ENCODE assay signal across 8 cellular contexts in genomic region chr20:50190251-50191064, GRCh38. TPM values are rescaled to one million over a fixed set of nuclear protein-coding genes. Genes with fewer than 3 reads are reported as not detected.
DNase-seq lines count a peak whose midpoint lies in the region; ATAC-seq and TF ChIP-seq lines count a peak whose summit lies in the region.

TSS of gene CEBPB (plus strand) at chr20:50190830. CDS start at chr20:50191034, 204 bp downstream.

- DNase-seq in NCI-H187 (lab: John Stamatoyannopoulos, UW) (peak; percentile 39 to 66), NCI-H187 treated with DMSO at 0.1 percent for 48 hours (lab: John Stamatoyannopoulos, UW) (no peak), NCI-H526 treated with DMSO at 0.1 percent for 48 hours (lab: John Stamatoyannopoulos, UW) (peak; percentile 61)
- peak; percentile 64 to 71 for DNase-seq in activated CD4-positive, alpha-beta T cell treated with anti-CD3 and anti-CD28 coated beads, Interleukin-2, amount 50 U/mL, for 24 hours (ENCODE audit: low read depth in 1 of 2, low spot score in 1 of 2)
- DNase-seq in stimulated activated CD4-positive, alpha-beta T cell treated with anti-CD3 and anti-CD28 coated beads, Interleukin-4, amount 100 ng/mL, for 4 hours, result peak; percentile 78 to 80

- H3K27me3 ChIP-seq in liver (ENCODE audit: control insufficient read depth in 4 of 4, insufficient read depth in 4 of 4, low read length in 3 of 4), result no peaks in the 10 kb centered on the region

- H3K36me3 ChIP-seq in liver (ENCODE audit: control insufficient read depth in 4 of 4, insufficient read depth in 3 of 4, low read depth in 1 of 4, low read length in 3 of 4), result peaks cover 0 to 9% (median 0%) of the 10 kb centered on the region in 4 donors

- ATAC-seq in HG03108 (IDR thresholded peaks at IDR 0.05; ENCODE audit: unreplicated experiment), result peak; percentile 34

- peak within 1 kb of the TSS; percentile 78 to 99 (median 85) for H3K4me3 ChIP-seq in liver (ENCODE audit: low read depth in 1 of 3, low read length in 3 of 3)

- peak; percentile 78 to 81 for TF ChIP-seq RAD21 in liver (IDR thresholded peaks at IDR 0.05)

- no peaks in the 10 kb centered on the region for H3K9me3 ChIP-seq in liver (ENCODE audit: control insufficient read depth in 4 of 4, low read length in 3 of 4)

- peak within 1 kb of the TSS; percentile 88 for H3K27ac Mint-ChIP-seq in dendritic cell treated with granulocyte-macrophage colony-stimulating factor and Interleukin-4, amounts not matched to agents 40 ng/mL and 50 ng/mL, for 4 days

- H3K4me1 ChIP-seq in liver (ENCODE audit: control insufficient read depth in 4 of 4, insufficient read depth in 4 of 4, low read length in 3 of 4), result peaks cover 0 to 44% (median 26%) of the 10 kb centered on the region in 4 donors

- peaks cover 72% of the 10 kb centered on the region for H3K4me1 Mint-ChIP-seq in dendritic cell treated with granulocyte-macrophage colony-stimulating factor and Interleukin-4, amounts not matched to agents 40 ng/mL and 50 ng/mL, for 4 days (ENCODE audit: low read depth)

- H3K36me3 Mint-ChIP-seq in dendritic cell treated with granulocyte-macrophage colony-stimulating factor and Interleukin-4, amounts not matched to agents 40 ng/mL and 50 ng/mL, for 4 days (ENCODE audit: low read depth), result peaks cover 37% of the 10 kb centered on the region

- TF ChIP-seq CTCF in liver (IDR thresholded peaks at IDR 0.05; ENCODE audit: low read depth, low read length, missing input control), result peak; percentile 76

- H3K9ac ChIP-seq in liver (ENCODE audit: low read depth in 1 of 2, low read length in 2 of 2), result peak within 1 kb of the TSS; percentile 64 to 96

- H3K4me3 Mint-ChIP-seq in dendritic cell treated with granulocyte-macrophage colony-stimulating factor and Interleukin-4, amounts not matched to agents 40 ng/mL and 50 ng/mL, for 4 days, result peak within 1 kb of the TSS; percentile 82

- H3K27ac ChIP-seq in liver (ENCODE audit: low read depth in 1 of 2, low read length in 2 of 2), result peak within 1 kb of the TSS; percentile 79 to 98

- peaks cover 7% of the 10 kb centered on the region for H3K27me3 Mint-ChIP-seq in dendritic cell treated with granulocyte-macrophage colony-stimulating factor and Interleukin-4, amounts not matched to agents 40 ng/mL and 50 ng/mL, for 4 days

- 1% methylated on average over 89 of the region's 89 CpGs for WGBS in liver

- intact Hi-C loops in dendritic cell treated with granulocyte-macrophage colony-stimulating factor and Interleukin-4, amounts not matched to agents 40 ng/mL and 50 ng/mL, for 4 days (cut with micrococcal nuclease), result loop anchor here (1.0 to 2.0 kb wide), 3 partner anchors 84 to 270 kb away; no protein-coding TSS in a partner anchor

- no peaks in the 10 kb centered on the region for H3K9me3 Mint-ChIP-seq in dendritic cell treated with granulocyte-macrophage colony-stimulating factor and Interleukin-4, amounts not matched to agents 40 ng/mL and 50 ng/mL, for 4 days

TF ChIP-seq in liver, 16 proteins besides CTCF, POLR2A, EP300 and RAD21:
- TF ChIP-seq, protein P1, sequence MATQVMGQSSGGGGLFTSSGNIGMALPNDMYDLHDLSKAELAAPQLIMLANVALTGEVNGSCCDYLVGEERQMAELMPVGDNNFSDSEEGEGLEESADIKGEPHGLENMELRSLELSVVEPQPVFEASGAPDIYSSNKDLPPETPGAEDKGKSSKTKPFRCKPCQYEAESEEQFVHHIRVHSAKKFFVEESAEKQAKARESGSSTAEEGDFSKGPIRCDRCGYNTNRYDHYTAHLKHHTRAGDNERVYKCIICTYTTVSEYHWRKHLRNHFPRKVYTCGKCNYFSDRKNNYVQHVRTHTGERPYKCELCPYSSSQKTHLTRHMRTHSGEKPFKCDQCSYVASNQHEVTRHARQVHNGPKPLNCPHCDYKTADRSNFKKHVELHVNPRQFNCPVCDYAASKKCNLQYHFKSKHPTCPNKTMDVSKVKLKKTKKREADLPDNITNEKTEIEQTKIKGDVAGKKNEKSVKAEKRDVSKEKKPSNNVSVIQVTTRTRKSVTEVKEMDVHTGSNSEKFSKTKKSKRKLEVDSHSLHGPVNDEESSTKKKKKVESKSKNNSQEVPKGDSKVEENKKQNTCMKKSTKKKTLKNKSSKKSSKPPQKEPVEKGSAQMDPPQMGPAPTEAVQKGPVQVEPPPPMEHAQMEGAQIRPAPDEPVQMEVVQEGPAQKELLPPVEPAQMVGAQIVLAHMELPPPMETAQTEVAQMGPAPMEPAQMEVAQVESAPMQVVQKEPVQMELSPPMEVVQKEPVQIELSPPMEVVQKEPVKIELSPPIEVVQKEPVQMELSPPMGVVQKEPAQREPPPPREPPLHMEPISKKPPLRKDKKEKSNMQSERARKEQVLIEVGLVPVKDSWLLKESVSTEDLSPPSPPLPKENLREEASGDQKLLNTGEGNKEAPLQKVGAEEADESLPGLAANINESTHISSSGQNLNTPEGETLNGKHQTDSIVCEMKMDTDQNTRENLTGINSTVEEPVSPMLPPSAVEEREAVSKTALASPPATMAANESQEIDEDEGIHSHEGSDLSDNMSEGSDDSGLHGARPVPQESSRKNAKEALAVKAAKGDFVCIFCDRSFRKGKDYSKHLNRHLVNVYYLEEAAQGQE (IDR thresholded peaks at IDR 0.05), result peak; percentile 82
- TF ChIP-seq NR2F2 (IDR thresholded peaks at IDR 0.05) (no peak), YY1 (IDR thresholded peaks at IDR 0.05) (peak; percentile 2), SP1 (IDR thresholded peaks at IDR 0.05) (peak; percentile 37), FOXA2 (IDR thresholded peaks at IDR 0.05) (no peak), FOXA1 (IDR thresholded peaks at IDR 0.05) (no peak), HNF4A (conservative IDR thresholded peaks at IDR 0.05) (no peak), TAF1 (conservative IDR thresholded peaks at IDR 0.05) (peak; percentile 90), MAX (IDR thresholded peaks at IDR 0.05) (no peak), JUND (IDR thresholded peaks at IDR 0.05) (no peak), RXRA (IDR thresholded peaks at IDR 0.05) (no peak), GABPA (IDR thresholded peaks at IDR 0.05 in 1 of 2, conservative IDR thresholded peaks at IDR 0.05 in 1 of 2) (no peak), EGR1 (IDR thresholded peaks at IDR 0.05; ENCODE audit: low read depth in 2 of 2) (peak; percentile 6 to 40)
- TF ChIP-seq, protein P2, sequence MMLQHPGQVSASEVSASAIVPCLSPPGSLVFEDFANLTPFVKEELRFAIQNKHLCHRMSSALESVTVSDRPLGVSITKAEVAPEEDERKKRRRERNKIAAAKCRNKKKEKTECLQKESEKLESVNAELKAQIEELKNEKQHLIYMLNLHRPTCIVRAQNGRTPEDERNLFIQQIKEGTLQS (IDR thresholded peaks at IDR 0.05), result no peak
- TF ChIP-seq, protein P3, sequence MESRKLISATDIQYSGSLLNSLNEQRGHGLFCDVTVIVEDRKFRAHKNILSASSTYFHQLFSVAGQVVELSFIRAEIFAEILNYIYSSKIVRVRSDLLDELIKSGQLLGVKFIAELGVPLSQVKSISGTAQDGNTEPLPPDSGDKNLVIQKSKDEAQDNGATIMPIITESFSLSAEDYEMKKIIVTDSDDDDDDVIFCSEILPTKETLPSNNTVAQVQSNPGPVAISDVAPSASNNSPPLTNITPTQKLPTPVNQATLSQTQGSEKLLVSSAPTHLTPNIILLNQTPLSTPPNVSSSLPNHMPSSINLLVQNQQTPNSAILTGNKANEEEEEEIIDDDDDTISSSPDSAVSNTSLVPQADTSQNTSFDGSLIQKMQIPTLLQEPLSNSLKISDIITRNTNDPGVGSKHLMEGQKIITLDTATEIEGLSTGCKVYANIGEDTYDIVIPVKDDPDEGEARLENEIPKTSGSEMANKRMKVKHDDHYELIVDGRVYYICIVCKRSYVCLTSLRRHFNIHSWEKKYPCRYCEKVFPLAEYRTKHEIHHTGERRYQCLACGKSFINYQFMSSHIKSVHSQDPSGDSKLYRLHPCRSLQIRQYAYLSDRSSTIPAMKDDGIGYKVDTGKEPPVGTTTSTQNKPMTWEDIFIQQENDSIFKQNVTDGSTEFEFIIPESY (IDR thresholded peaks at IDR 0.05), result no peak

RNA-seq across cellular contexts. Expression of gene CEBPB, which starts in this region (rescaled TPM):
- 10 to 100 TPM; 21.3 to 61.8 TPM for total RNA-seq in liver
- polyA plus RNA-seq in liver, result 10 to 100 TPM; 19.7 to 37.0 TPM
